19 cellular contexts compared by ENCODE assay signal in genomic region chr10:75353183-75353582, GRCh38. TPM values are rescaled to one million over a fixed set of nuclear protein-coding genes. Genes with fewer than 3 reads are reported as not detected.
DNase-seq lines count a peak whose midpoint lies in the region; ATAC-seq and TF ChIP-seq lines count a peak whose summit lies in the region.
"Had no signal": no experiment of that assay in that cellular context is flagged by ENCODE, and none has a peak within 500 bp of the region (broad histone marks: within the 10 kb centered on the region; RNA-seq: fewer than 3 reads in every experiment).

No MANE protein-coding gene starts in this region.

- no peak overlapping the region for H3K4me3 ChIP-seq in mucosa of descending colon
- H3K4me3 ChIP-seq: A549, MG63 had no signal

- H3K36me3 Mint-ChIP-seq in neural crest cell (ENCODE audit: low read depth): no peaks in the 10 kb centered on the region

- intact Hi-C loops in mucosa of descending colon (cut with DNase I, micrococcal nuclease): no loop called here

- H3K4me3 Mint-ChIP-seq in neural crest cell: no peak overlapping the region

- TF ChIP-seq CTCF in neural crest cell (conservative IDR thresholded peaks at IDR 0.05) (no peak), mucosa of descending colon (IDR thresholded peaks at IDR 0.05) (no peak)

- H3K36me3 ChIP-seq in mucosa of descending colon (ENCODE audit: low read depth): no peaks in the 10 kb centered on the region
- H3K36me3 ChIP-seq: BE2C, MG63 had no signal

- ATAC-seq in left lobe of liver (peak; percentile 66), HG03439 (IDR thresholded peaks at IDR 0.05; ENCODE audit: unreplicated experiment) (no peak), mucosa of descending colon (no peak)
- ATAC-seq: Panc1 had no signal

- DNase-seq in ecto neural progenitor cell (ENCODE audit: low spot score) (peak; percentile 54), left lobe of liver (ENCODE audit: low spot score) (peak; percentile 46), neural crest cell (ENCODE audit: low read depth, low spot score) (peak; percentile 28), AG20443 (ENCODE audit: low spot score) (no peak), mucosa of descending colon (no peak)
- DNase-seq in activated effector memory CD4-positive, alpha-beta T cell treated with Interleukin-2 at 50 U/mL for 16 hours: no peak
- DNase-seq: GDM1, MG63, NCI-H1417, NCI-H1694 treated with DMSO at 0.1 percent for 48 hours, NCI-H2081 treated with DMSO at 0.1 percent for 48 hours, NCI-H2171 treated with DMSO at 0.1 percent for 48 hours, NCI-H524 treated with DMSO at 0.1 percent for 48 hours, NCI-H82, SIG-M5 had no signal

- no peaks in the 10 kb centered on the region for H3K9me3 Mint-ChIP-seq in neural crest cell

- H3K27ac Mint-ChIP-seq in neural crest cell (ENCODE audit: unreplicated experiment): no peak overlapping the region

- peaks cover 10% of the 10 kb centered on the region for H3K4me1 Mint-ChIP-seq in neural crest cell

- H3K4me1 ChIP-seq in mucosa of descending colon (ENCODE audit: low read depth): peaks cover 8% of the 10 kb centered on the region
- H3K4me1 ChIP-seq: BE2C had no signal

- no peaks in the 10 kb centered on the region for H3K9me3 ChIP-seq in mucosa of descending colon
- H3K9me3 ChIP-seq: BE2C had no signal

- no peaks in the 10 kb centered on the region for H3K27me3 Mint-ChIP-seq in neural crest cell (ENCODE audit: low read depth)

RNA-seq across cellular contexts. Expression of gene ZNF503, which starts 48.4 kb away (rescaled TPM):
- total RNA-seq in left lobe of liver (7.3 TPM), neural crest cell (14.6 and 15.9 TPM in 2 replicates), mucosa of descending colon (10 to 100 TPM in 1 of 3 donors, 1 to 10 TPM in 2; 3.7 to 32.3 (median 6.1) TPM)

Comparison
In these comparisons a context has a peak if more than half of its experiments do, and no peak if none do; other contexts are left out.
1. DNase-seq: peak in ecto neural progenitor cell (single experiment), left lobe of liver (single experiment) and neural crest cell (single experiment); none in activated effector memory CD4-positive, alpha-beta T cell treated with Interleukin-2 at 50 U/mL for 16 hours (single experiment), AG20443 (single experiment) and mucosa of descending colon (0 of 3).